ENCODE assay signal across 1 cellular context in the genomic region with DNA sequence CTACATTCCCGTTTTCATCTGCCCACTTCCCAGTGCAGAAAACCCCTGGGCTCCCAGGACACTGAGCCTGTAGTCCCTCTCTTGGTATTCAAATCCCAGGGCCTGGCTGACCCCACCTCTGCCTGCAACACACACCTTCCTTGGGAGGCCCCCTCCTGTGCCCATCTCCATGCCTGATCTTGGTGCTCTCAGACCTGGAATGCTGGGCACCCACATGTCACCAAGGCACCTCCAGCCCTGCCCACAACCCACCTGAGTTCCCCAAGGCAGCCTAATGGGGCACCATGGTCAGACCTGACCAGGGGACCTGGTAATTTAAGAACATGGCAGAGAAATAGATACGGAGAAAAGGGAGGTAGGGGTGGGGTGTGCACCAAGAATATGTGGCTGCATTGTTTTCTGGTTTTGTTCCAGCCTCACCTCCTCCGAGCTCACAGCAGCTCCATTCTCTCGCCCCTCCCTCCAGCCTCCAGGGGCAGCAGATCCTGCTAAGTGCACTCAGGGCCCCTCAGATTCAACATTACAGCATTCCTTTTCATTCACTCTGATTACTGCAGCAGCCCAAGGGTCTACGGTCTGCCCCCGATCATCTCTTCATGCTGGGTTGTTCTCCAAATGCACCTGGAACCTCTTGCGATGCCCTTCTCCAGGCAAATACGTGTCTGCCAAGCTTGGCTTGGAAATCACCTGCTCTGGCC.
TF ChIP-seq lines count a peak whose summit lies in the region.

No MANE protein-coding gene starts in this region.

TF ChIP-seq in A549, 52 proteins besides CTCF, POLR2A, EP300 and RAD21 (continued from another document):
- TF ChIP-seq, protein P1, sequence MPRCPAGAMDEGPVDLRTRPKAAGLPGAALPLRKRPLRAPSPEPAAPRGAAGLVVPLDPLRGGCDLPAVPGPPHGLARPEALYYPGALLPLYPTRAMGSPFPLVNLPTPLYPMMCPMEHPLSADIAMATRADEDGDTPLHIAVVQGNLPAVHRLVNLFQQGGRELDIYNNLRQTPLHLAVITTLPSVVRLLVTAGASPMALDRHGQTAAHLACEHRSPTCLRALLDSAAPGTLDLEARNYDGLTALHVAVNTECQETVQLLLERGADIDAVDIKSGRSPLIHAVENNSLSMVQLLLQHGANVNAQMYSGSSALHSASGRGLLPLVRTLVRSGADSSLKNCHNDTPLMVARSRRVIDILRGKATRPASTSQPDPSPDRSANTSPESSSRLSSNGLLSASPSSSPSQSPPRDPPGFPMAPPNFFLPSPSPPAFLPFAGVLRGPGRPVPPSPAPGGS (IDR thresholded peaks at IDR 0.05): no peak
- TF ChIP-seq, protein P2, sequence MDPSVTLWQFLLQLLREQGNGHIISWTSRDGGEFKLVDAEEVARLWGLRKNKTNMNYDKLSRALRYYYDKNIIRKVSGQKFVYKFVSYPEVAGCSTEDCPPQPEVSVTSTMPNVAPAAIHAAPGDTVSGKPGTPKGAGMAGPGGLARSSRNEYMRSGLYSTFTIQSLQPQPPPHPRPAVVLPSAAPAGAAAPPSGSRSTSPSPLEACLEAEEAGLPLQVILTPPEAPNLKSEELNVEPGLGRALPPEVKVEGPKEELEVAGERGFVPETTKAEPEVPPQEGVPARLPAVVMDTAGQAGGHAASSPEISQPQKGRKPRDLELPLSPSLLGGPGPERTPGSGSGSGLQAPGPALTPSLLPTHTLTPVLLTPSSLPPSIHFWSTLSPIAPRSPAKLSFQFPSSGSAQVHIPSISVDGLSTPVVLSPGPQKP (IDR thresholded peaks at IDR 0.05; ENCODE audit: low read depth, low read length): no peak
- TF ChIP-seq HDAC2 (IDR thresholded peaks at IDR 0.05): no peak
